ENCODE assay signal across 11 cellular contexts in genomic region chr13:71621152-71622124, GRCh38.
DNase-seq lines count a peak whose midpoint lies in the region; ATAC-seq and TF ChIP-seq lines count a peak whose summit lies in the region.
"Had no signal": no experiment of that assay in that cellular context is flagged by ENCODE, and none has a peak within 500 bp of the region (broad histone marks: within the 10 kb centered on the region; RNA-seq: fewer than 3 reads in every experiment).

No MANE protein-coding gene starts in this region.

- no peaks in the 10 kb centered on the region for H3K9me3 ChIP-seq in BE2C
- no peaks in the 10 kb centered on the region for H3K9me3 ChIP-seq in IMR-90 (ENCODE audit: control insufficient read depth, insufficient read depth, low read length)
- H3K9me3 ChIP-seq in fibroblast of lung (ENCODE audit: control insufficient read depth, insufficient read depth, low read depth, low read length): no peaks in the 10 kb centered on the region
- H3K9me3 ChIP-seq: gastrocnemius medialis, thoracic aorta had no signal

- H2AFZ ChIP-seq in IMR-90 (replicated peaks; ENCODE audit: low read length, poor library complexity): no peak overlapping the region
- peak overlapping the region; percentile 45 for H2AFZ ChIP-seq in fibroblast of lung (ENCODE audit: low read length)

- no peak overlapping the region for H4K5ac ChIP-seq in IMR-90 (ENCODE audit: low read depth, low read length)

- peaks cover 48% of the 10 kb centered on the region for H3K4me1 ChIP-seq in BE2C
- peaks cover 4% of the 10 kb centered on the region; the same call in 1 of the 2 replicates for H3K4me1 ChIP-seq in IMR-90 (ENCODE audit: control insufficient read depth, insufficient read depth, low read length)
- peaks cover 4% of the 10 kb centered on the region for H3K4me1 ChIP-seq in fibroblast of lung (ENCODE audit: control insufficient read depth, extremely low read depth, insufficient read depth, low read length)

- H3K4me1 Mint-ChIP-seq in activated CD4-positive, alpha-beta memory T cell treated with anti-CD3 and anti-CD28 coated beads, Interleukin-2, amount 10 ng/mL, durations not matched to agents 7 days and 5 days: no peaks in the 10 kb centered on the region

- no TSS peak for BruUV-seq in IMR-90 (replicated peaks; lab: Mats Ljungman, UMichigan)

- intact Hi-C loops in IMR-90 (cut with micrococcal nuclease): no loop called here

- H3K4me2 ChIP-seq in IMR-90 (ENCODE audit: low read depth, low read length): no peak overlapping the region
- H3K4me2 ChIP-seq in fibroblast of lung (ENCODE audit: extremely low read depth, insufficient read depth, low read length): no peak overlapping the region

- DNase-seq in BE2C: peak; percentile 66
- DNase-seq in IMR-90: no peak
- DNase-seq in NCI-H345 treated with DMSO at 0.1 percent for 48 hours (lab: John Stamatoyannopoulos, UW; ENCODE audit: unreplicated experiment): peak; percentile 60
- DNase-seq in fibroblast of lung (ENCODE audit: low read depth in 2 of 2): no peak
- DNase-seq in GDM1 (lab: John Stamatoyannopoulos, UW): no peak
- no peak for DNase-seq in central memory CD4-positive, alpha-beta T cell
- no peak for DNase-seq in activated CD4-positive, alpha-beta memory T cell treated with anti-CD3 and anti-CD28 coated beads, Interleukin-2, amount 10 ng/mL, durations not matched to agents 7 days and 5 days
- DNase-seq: effector memory CD4-positive, alpha-beta T cell; gastrocnemius medialis had no signal

- H3K23ac ChIP-seq in IMR-90 (ENCODE audit: low read depth, low read length): no peak overlapping the region

- 0 out of 2 replicates have a peak overlapping the region, but pooled peaks have one; percentile 40 for H3K14ac ChIP-seq in IMR-90 (replicated peaks; ENCODE audit: low read depth, low read length)

- no peak overlapping the region; the same call in 1 of the 2 replicates for H4K91ac ChIP-seq in IMR-90 (ENCODE audit: insufficient read depth, low read depth, low read length)

- CTCF ChIA-PET in IMR-90 (lab: Yijun Ruan, JAX): no interaction called here
- CTCF ChIA-PET in activated CD4-positive, alpha-beta memory T cell treated with anti-CD3 and anti-CD28 coated beads, Interleukin-2, amount 10 ng/mL, durations not matched to agents 7 days and 5 days (lab: Charles Lee): no interaction called here

- ATAC-seq in IMR-90 (ENCODE audit: low read depth) (no peak), GM19397 (IDR thresholded peaks at IDR 0.05; ENCODE audit: unreplicated experiment) (no peak)
- ATAC-seq: gastrocnemius medialis had no signal

- no peaks in the 10 kb centered on the region for H3K79me1 ChIP-seq in IMR-90 (ENCODE audit: low read depth in 1 of 2, low read length in 2 of 2)

- TF ChIP-seq RAD21 in IMR-90 (IDR thresholded peaks at IDR 0.05; ENCODE audit: low read length): no peak

- dilution Hi-C loops in IMR-90 (cut with HindIII; ENCODE audit: low sequenced_read_pairs, unreplicated experiment): no loop called here

- peak overlapping the region; percentile 13 for H2BK120ac ChIP-seq in IMR-90 (ENCODE audit: low read depth, low read length)

- no peak overlapping the region for H2BK5ac ChIP-seq in IMR-90 (ENCODE audit: low read depth, low read length, poor library complexity, severe bottlenecking)

- TF ChIP-seq CTCF in BE2C (IDR thresholded peaks at IDR 0.05; ENCODE audit: low read depth, low read length) (no peak), IMR-90 (conservative IDR thresholded peaks at IDR 0.05; ENCODE audit: low read depth, low read length) (no peak), fibroblast of lung (conservative IDR thresholded peaks at IDR 0.05 in 1 of 2, IDR thresholded peaks at IDR 0.05 in 1 of 2; ENCODE audit: low read depth in 1 of 2, low read length in 2 of 2) (no peak)

- H3K9ac ChIP-seq in IMR-90 (ENCODE audit: low read depth, low read length) (no peak overlapping the region), fibroblast of lung (ENCODE audit: insufficient read depth, low read length) (no peak overlapping the region)

- H2BK20ac ChIP-seq in IMR-90 (ENCODE audit: low read depth, low read length): no peak overlapping the region

- no peak overlapping the region for H3K27ac Mint-ChIP-seq in activated CD4-positive, alpha-beta memory T cell treated with anti-CD3 and anti-CD28 coated beads, Interleukin-2, amount 10 ng/mL, durations not matched to agents 7 days and 5 days

- H4K20me1 ChIP-seq in IMR-90 (ENCODE audit: insufficient read depth, low read length): no peaks in the 10 kb centered on the region
- H4K20me1 ChIP-seq in fibroblast of lung (ENCODE audit: control insufficient read depth, extremely low read depth, insufficient read depth, low read length): no peaks in the 10 kb centered on the region

- no peaks in the 10 kb centered on the region for H3K36me3 ChIP-seq in BE2C
- H3K36me3 ChIP-seq in IMR-90 (ENCODE audit: control insufficient read depth, insufficient read depth, low read length): no peaks in the 10 kb centered on the region
- no peaks in the 10 kb centered on the region for H3K36me3 ChIP-seq in fibroblast of lung (ENCODE audit: control insufficient read depth, insufficient read depth, low read length)
- H3K36me3 ChIP-seq: gastrocnemius medialis, thoracic aorta had no signal

- WGBS in IMR-90 (ENCODE audit: extremely low coverage in 2 of 2, insufficient read length in 1 of 2), 2 experiments: no CpG with 5 or more reads among the region's 11 CpGs

- H3K4me3 ChIP-seq in BE2C (ENCODE audit: low read depth, low read length) (peak overlapping the region; percentile 32), IMR-90 (ENCODE audit: insufficient read depth, low read depth, low read length) (no peak overlapping the region), fibroblast of lung (replicated peaks in 1 of 4; ENCODE audit: control extremely low read depth in 1 of 4, insufficient read depth in 1 of 4, low read depth in 3 of 4, low read length in 4 of 4) (no peak overlapping the region)
- H3K4me3 ChIP-seq: gastrocnemius medialis, thoracic aorta had no signal

- POLR2A ChIA-PET in IMR-90 (lab: Charles Lee; ENCODE audit: unreplicated experiment): no interaction called here
- POLR2A ChIA-PET in activated CD4-positive, alpha-beta memory T cell treated with anti-CD3 and anti-CD28 coated beads, Interleukin-2, amount 10 ng/mL, durations not matched to agents 7 days and 5 days (lab: Charles Lee): no interaction called here

- in situ Hi-C loops in IMR-90 (cut with MboI; ENCODE audit: low sequenced_read_pairs): no loop called here

- H3K27ac ChIP-seq in IMR-90 (ENCODE audit: insufficient read depth, low read length): no peak overlapping the region
- H3K27ac ChIP-seq in fibroblast of lung (ENCODE audit: insufficient read depth, low read length): no peak overlapping the region
- H3K27ac ChIP-seq: gastrocnemius medialis, thoracic aorta had no signal

- no peaks in the 10 kb centered on the region for H3K9me1 ChIP-seq in IMR-90 (ENCODE audit: insufficient read depth, low read length)

- no peak overlapping the region for H3K4me3 Mint-ChIP-seq in activated CD4-positive, alpha-beta memory T cell treated with anti-CD3 and anti-CD28 coated beads, Interleukin-2, amount 10 ng/mL, durations not matched to agents 7 days and 5 days

- no peaks in the 10 kb centered on the region for H3K9me3 Mint-ChIP-seq in activated CD4-positive, alpha-beta memory T cell treated with anti-CD3 and anti-CD28 coated beads, Interleukin-2, amount 10 ng/mL, durations not matched to agents 7 days and 5 days

- TF ChIP-seq POLR2A in IMR-90 (IDR thresholded peaks at IDR 0.05; ENCODE audit: low read depth, low read length): no peak

- no peak overlapping the region for H3K18ac ChIP-seq in IMR-90 (ENCODE audit: low read depth, low read length)

- no peak overlapping the region for H2AK5ac ChIP-seq in IMR-90 (ENCODE audit: low read depth, low read length)

- peak overlapping the region; percentile 19; the same call in 1 of the 3 replicates for H2BK15ac ChIP-seq in IMR-90 (ENCODE audit: low read depth, low read length)

- no peaks in the 10 kb centered on the region for H3K79me2 ChIP-seq in fibroblast of lung (ENCODE audit: control insufficient read depth, insufficient read depth, low read length)

- H3K4ac ChIP-seq in IMR-90 (ENCODE audit: low read depth, low read length): peak overlapping the region; percentile 24

- H2AK9ac ChIP-seq in IMR-90 (replicated peaks; ENCODE audit: low read depth, low read length, poor library complexity): no peak overlapping the region

- no peak overlapping the region for H3K56ac ChIP-seq in IMR-90 (ENCODE audit: extremely low read depth, insufficient read depth, low read length)

- H3K27me3 ChIP-seq in BE2C: no peaks in the 10 kb centered on the region
- no peaks in the 10 kb centered on the region for H3K27me3 ChIP-seq in IMR-90 (ENCODE audit: control insufficient read depth, insufficient read depth, low read length)
- H3K27me3 ChIP-seq in fibroblast of lung (ENCODE audit: control insufficient read depth, insufficient read depth, low read length): no peaks in the 10 kb centered on the region
- H3K27me3 ChIP-seq: gastrocnemius medialis had no signal

- H3K36me3 Mint-ChIP-seq in activated CD4-positive, alpha-beta memory T cell treated with anti-CD3 and anti-CD28 coated beads, Interleukin-2, amount 10 ng/mL, durations not matched to agents 7 days and 5 days (ENCODE audit: low read depth): no peaks in the 10 kb centered on the region

- H4K8ac ChIP-seq in IMR-90 (ENCODE audit: low read depth in 2 of 2, low read length in 2 of 2): peak overlapping the region in 1 of 2 experiments; percentile 55; a peak in 3 of 4 replicates

- no peaks in the 10 kb centered on the region for H3K27me3 Mint-ChIP-seq in activated CD4-positive, alpha-beta memory T cell treated with anti-CD3 and anti-CD28 coated beads, Interleukin-2, amount 10 ng/mL, durations not matched to agents 7 days and 5 days

TF ChIP-seq in IMR-90, 13 proteins besides CTCF, POLR2A, EP300 and RAD21 (continues in another document):
- TF ChIP-seq NFE2L2 (IDR thresholded peaks at IDR 0.05; ENCODE audit: low read depth, low read length): no peak
- TF ChIP-seq BHLHE40 (IDR thresholded peaks at IDR 0.05; ENCODE audit: low read depth, low read length): no peak
- no peak for TF ChIP-seq USF2 (IDR thresholded peaks at IDR 0.05; ENCODE audit: low read depth, low read length)
- TF ChIP-seq RCOR1 (IDR thresholded peaks at IDR 0.05; ENCODE audit: insufficient replicate concordance, low read length): no peak
- TF ChIP-seq MAZ (IDR thresholded peaks at IDR 0.05; ENCODE audit: borderline replicate concordance, low read depth, low read length): no peak
- TF ChIP-seq MXI1 (IDR thresholded peaks at IDR 0.05; ENCODE audit: borderline replicate concordance, low read depth, low read length): no peak
- no peak for TF ChIP-seq MAFK (IDR thresholded peaks at IDR 0.05; ENCODE audit: low read depth, low read length)

Comparison
In these comparisons a context has a peak if more than half of its experiments do, and no peak if none do; other contexts are left out.
1. DNase-seq: peak in BE2C (single experiment) and NCI-H345 treated with DMSO at 0.1 percent for 48 hours (single experiment); none in IMR-90 (single experiment), fibroblast of lung (0 of 2), GDM1 (single experiment), central memory CD4-positive, alpha-beta T cell (single experiment) and activated CD4-positive, alpha-beta memory T cell treated with anti-CD3 and anti-CD28 coated beads, Interleukin-2, amount 10 ng/mL, durations not matched to agents 7 days and 5 days (single experiment).